ENCODE assay signal across 30 cellular contexts in the genomic region with DNA sequence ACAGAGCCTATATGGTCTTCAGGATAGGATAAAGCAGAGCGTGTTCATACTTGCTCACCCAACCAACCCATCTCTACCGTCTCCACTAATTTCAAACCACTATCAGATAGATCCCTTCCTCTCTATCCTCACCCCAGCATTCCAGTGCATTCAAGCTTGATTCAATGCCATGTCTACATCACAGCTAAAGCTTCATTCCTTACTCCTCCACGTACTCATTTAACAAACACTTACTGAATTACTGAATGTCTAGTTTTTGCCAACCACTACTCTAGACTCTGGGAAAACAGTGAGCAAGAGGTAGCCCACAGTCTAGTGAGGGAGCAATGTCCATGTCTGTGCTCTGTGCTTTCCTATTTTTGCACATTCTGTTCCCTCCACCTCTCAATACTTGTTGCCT.
"Had no signal": no experiment of that assay in that cellular context is flagged by ENCODE, and none has a peak within 500 bp of the region (broad histone marks: within the 10 kb centered on the region; RNA-seq: fewer than 3 reads in every experiment).

No MANE protein-coding gene starts in this region.

- H3K27ac Mint-ChIP-seq: naive thymus-derived CD8-positive, alpha-beta T cell; nephron; progenitor cell of endocrine pancreas; stimulated activated naive B cell treated with anti-CD40 and anti-IgM and Interleukin-4, amounts not matched to agents 10 μg/mL and 1 μg/mL and 100 μg/mL, for 72 hours had no signal

- H3K4me1 Mint-ChIP-seq: naive thymus-derived CD8-positive, alpha-beta T cell; stimulated activated naive B cell treated with anti-CD40 and anti-IgM and Interleukin-4, amounts not matched to agents 10 μg/mL and 1 μg/mL and 100 μg/mL, for 72 hours had no signal

- H3K9me3 Mint-ChIP-seq: nephron had no signal

- FAIRE-seq: islet of Langerhans had no signal

- DNase-seq: hippocampal formation; left cardiac atrium; left ventricle myocardium superior; lower lobe of right lung; mammary epithelial cell; mesenchymal stem cell; naive thymus-derived CD8-positive, alpha-beta T cell; occipital lobe; ovary; right cardiac atrium; stimulated activated CD4-positive, alpha-beta T cell treated with anti-CD3 and anti-CD28 coated beads, Interleukin-12 subunit alpha, Interleukin-12 subunit beta, amount 100 ng/mL, for 4 hours; stimulated activated CD4-positive, alpha-beta T cell treated with anti-CD3 and anti-CD28 coated beads, Interleukin-15, amount 100 ng/mL, for 24 hours; stimulated activated CD4-positive, alpha-beta T cell treated with anti-CD3 and anti-CD28 coated beads, Interleukin-2, amount 100 ng/mL, for 24 hours; stimulated activated CD4-positive, alpha-beta T cell treated with anti-CD3 and anti-CD28 coated beads, Interleukin-4, amount 100 ng/mL, for 1 hour; stimulated activated naive B cell treated with anti-CD40 and anti-IgM and Interleukin-4, amounts not matched to agents 10 μg/mL and 1 μg/mL and 100 μg/mL, for 72 hours; stimulated activated naive CD8-positive, alpha-beta T cell treated with anti-CD3 and anti-CD28 coated beads, Interleukin-15, Interleukin-2, amounts not matched to agents 100 U/mL and 50 U/mL, for 24 hours; stomach; testis; thyroid gland; transverse colon; upper lobe of left lung had no signal

- H3K36me3 Mint-ChIP-seq: naive thymus-derived CD8-positive, alpha-beta T cell had no signal

- H3K4me1 ChIP-seq: lower lobe of right lung, stomach, testis, thyroid gland, transverse colon, upper lobe of left lung, vagina had no signal

- H3K27me3 ChIP-seq: ovary, testis, thyroid gland, upper lobe of left lung, vagina had no signal

- H3K36me3 ChIP-seq: lower lobe of right lung, neutrophil, ovary, stomach, thyroid gland, transverse colon, upper lobe of left lung, vagina had no signal

- H3K9me3 ChIP-seq: lower lobe of right lung, neutrophil, ovary, stomach, testis, thyroid gland, transverse colon, upper lobe of left lung, vagina had no signal

- H3K4me3 Mint-ChIP-seq: naive thymus-derived CD8-positive, alpha-beta T cell; nephron; neural crest cell; stimulated activated naive B cell treated with anti-CD40 and anti-IgM and Interleukin-4, amounts not matched to agents 10 μg/mL and 1 μg/mL and 100 μg/mL, for 72 hours had no signal

- ATAC-seq: left cardiac atrium; left lobe of liver; left ventricle myocardium superior; lower lobe of right lung; naive thymus-derived CD8-positive, alpha-beta T cell; right cardiac atrium; sciatic nerve; stimulated activated naive B cell treated with anti-CD40 and anti-IgM and Interleukin-4, amounts not matched to agents 10 μg/mL and 1 μg/mL and 100 μg/mL, for 72 hours; stimulated activated naive CD8-positive, alpha-beta T cell treated with anti-CD3 and anti-CD28 coated beads, Interleukin-15, Interleukin-2, amounts not matched to agents 100 U/mL and 50 U/mL, for 24 hours had no signal

- H3K4me3 ChIP-seq: lower lobe of right lung, ovary, skin epidermis, stomach, testis, thyroid gland, transverse colon, upper lobe of left lung, vagina had no signal

- H3K27ac ChIP-seq: lower lobe of right lung, neutrophil, ovary, skin epidermis, stomach, testis, thyroid gland, transverse colon, upper lobe of left lung, vagina had no signal

- H3K27me3 Mint-ChIP-seq: stimulated activated naive B cell treated with anti-CD40 and anti-IgM and Interleukin-4, amounts not matched to agents 10 μg/mL and 1 μg/mL and 100 μg/mL, for 72 hours had no signal
